Comparison of ENCODE assay signal across 22 cellular contexts in the genomic region with DNA sequence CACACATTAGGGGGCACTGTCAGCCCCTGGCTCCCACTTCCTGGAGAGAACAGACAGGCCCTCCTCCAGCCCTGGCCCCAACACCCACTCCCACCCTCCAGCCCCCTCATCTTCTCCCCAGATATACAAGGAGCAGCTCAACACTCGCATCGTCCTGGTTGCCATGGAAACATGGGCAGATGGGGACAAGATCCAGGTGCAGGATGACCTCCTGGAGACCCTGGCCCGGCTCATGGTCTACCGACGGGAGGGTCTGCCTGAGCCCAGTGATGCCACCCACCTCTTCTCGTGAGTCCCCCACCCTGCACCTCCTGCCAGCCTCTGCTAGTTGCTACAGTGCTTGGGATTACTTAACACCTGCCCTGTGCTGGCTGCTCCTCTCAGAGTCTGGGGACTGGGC.
"Had no signal": no experiment of that assay in that cellular context is flagged by ENCODE, and none has a peak within 500 bp of the region (broad histone marks: within the 10 kb centered on the region; RNA-seq: fewer than 3 reads in every experiment).

No MANE protein-coding gene starts in this region.

- H3K27ac ChIP-seq: WERI-Rb-1 had no signal

- H3K9ac ChIP-seq: SK-N-SH had no signal

- H3K27ac Mint-ChIP-seq: activated CD4-positive, alpha-beta T cell treated with anti-CD3 and anti-CD28 coated beads for 36 hours; activated CD8-positive, alpha-beta memory T cell treated with anti-CD3 and anti-CD28 coated beads, Interleukin-2, amount 10 ng/mL, durations not matched to agents 7 days and 5 days; activated naive CD8-positive, alpha-beta T cell; activated T-cell treated with anti-CD3 and anti-CD28 coated beads, Interleukin-2, amount 50 U/mL, for 24 hours; activated T-helper 1 cell treated with anti-CD3 and anti-CD28 coated beads, Interleukin-12 subunit alpha, Interleukin-12 subunit beta, Interleukin-2, Interleukin-4 antibody, amounts not matched to agents 30 ng/mL and 10 ng/mL and 1 ng/mL, durations not matched to agents 14 hours and 24 hours and 36 hours had no signal

- H3K36me3 Mint-ChIP-seq: activated CD8-positive, alpha-beta memory T cell treated with anti-CD3 and anti-CD28 coated beads, Interleukin-2, amount 10 ng/mL, durations not matched to agents 7 days and 5 days; activated naive CD8-positive, alpha-beta T cell; brain had no signal

- H3K9me3 Mint-ChIP-seq: activated T-cell treated with anti-CD3 and anti-CD28 coated beads, Interleukin-2, amount 50 U/mL, for 24 hours; activated T-helper 1 cell treated with anti-CD3 and anti-CD28 coated beads, Interleukin-12 subunit alpha, Interleukin-12 subunit beta, Interleukin-2, Interleukin-4 antibody, amounts not matched to agents 30 ng/mL and 10 ng/mL and 1 ng/mL, durations not matched to agents 14 hours and 24 hours and 36 hours had no signal

- H3K9me3 ChIP-seq: SK-N-SH had no signal

- DNase-seq: activated CD4-positive, alpha-beta T cell treated with anti-CD3 and anti-CD28 coated beads for 36 hours; activated CD4-positive, alpha-beta T cell treated with anti-CD3 and anti-CD28 coated beads, Interleukin-2, amount 50 U/mL, for 48 hours; activated CD8-positive, alpha-beta memory T cell treated with anti-CD3 and anti-CD28 coated beads, Interleukin-2, amount 10 ng/mL, durations not matched to agents 7 days and 5 days; activated effector memory CD4-positive, alpha-beta T cell treated with Interleukin-2 at 50 U/mL for 16 hours; activated naive CD4-positive, alpha-beta T cell; activated T-cell treated with anti-CD3 and anti-CD28 coated beads, Interleukin-2, amount 50 U/mL, for 24 hours; amygdala; Kasumi-1; NCI-H1105 treated with DMSO at 0.1 percent for 48 hours; NCI-H1930; NCI-H774; NK-92 treated with Interleukin-12 subunit alpha and Interleukin-12 subunit beta, amount 100 ng/mL, for 24 hours; OCI-M1; RPMI8226; SK-N-SH; T-helper 1 cell; WERI-Rb-1 had no signal

- H3K4me3 Mint-ChIP-seq: activated CD4-positive, alpha-beta T cell treated with anti-CD3 and anti-CD28 coated beads for 36 hours; activated CD8-positive, alpha-beta memory T cell treated with anti-CD3 and anti-CD28 coated beads, Interleukin-2, amount 10 ng/mL, durations not matched to agents 7 days and 5 days; activated T-cell treated with anti-CD3 and anti-CD28 coated beads, Interleukin-2, amount 50 U/mL, for 24 hours had no signal

- H3K4me1 Mint-ChIP-seq: brain had no signal

- ATAC-seq: activated CD4-positive, alpha-beta T cell treated with anti-CD3 and anti-CD28 coated beads for 36 hours; activated CD8-positive, alpha-beta memory T cell treated with anti-CD3 and anti-CD28 coated beads, Interleukin-2, amount 10 ng/mL, durations not matched to agents 7 days and 5 days; Panc1; Right ventricle myocardium inferior had no signal

- H3K27me3 Mint-ChIP-seq: activated CD4-positive, alpha-beta T cell treated with anti-CD3 and anti-CD28 coated beads for 36 hours had no signal

- H3K4me2 ChIP-seq: SK-N-SH had no signal
